14 cellular contexts compared by ENCODE assay signal in the genomic region with DNA sequence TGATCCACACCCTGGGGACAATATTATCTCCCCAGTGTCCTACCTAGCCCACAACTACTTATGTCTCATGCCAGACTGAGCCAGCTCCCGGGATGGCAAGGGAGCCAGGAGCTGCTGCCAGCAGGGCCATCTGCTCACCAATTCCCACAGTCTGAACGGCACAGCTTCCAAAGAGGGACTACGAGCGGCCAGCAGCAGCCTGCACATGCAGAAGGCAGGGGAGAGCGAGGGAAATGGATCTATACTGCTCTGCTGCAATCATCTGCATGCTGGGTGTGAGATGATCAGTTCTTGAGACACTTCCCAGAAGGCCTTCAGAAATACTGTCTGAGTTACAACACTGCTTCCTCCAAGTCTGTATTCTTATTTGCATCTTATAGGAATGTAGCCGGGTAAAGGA. TPM values are rescaled to one million over a fixed set of nuclear protein-coding genes. Genes with fewer than 3 reads are reported as not detected.
DNase-seq lines count a peak whose midpoint lies in the region; ATAC-seq and TF ChIP-seq lines count a peak whose summit lies in the region.
"Had no signal": no experiment of that assay in that cellular context is flagged by ENCODE, and none has a peak within 500 bp of the region (broad histone marks: within the 10 kb centered on the region; RNA-seq: fewer than 3 reads in every experiment).

No MANE protein-coding gene starts in this region.

- H3K4me1 Mint-ChIP-seq in chondrocyte (ENCODE audit: low read depth) (peaks cover 76% of the 10 kb centered on the region), natural killer cell (peaks cover 18 to 28% of the 10 kb centered on the region in 2 donors)
- H3K4me1 Mint-ChIP-seq: endodermal cell had no signal

- H3K4me1 ChIP-seq in ACC112 (ENCODE audit: control insufficient read depth, insufficient read depth, low read length, unreplicated experiment) (peaks cover 36% of the 10 kb centered on the region), mucosa of descending colon (ENCODE audit: low read depth) (no peaks in the 10 kb centered on the region)

- peak; percentile 8 for ATAC-seq in mucosa of descending colon
- no peak for ATAC-seq in natural killer cell
- no peak for ATAC-seq in GM21529 (IDR thresholded peaks at IDR 0.05; ENCODE audit: unreplicated experiment)
- ATAC-seq in HG03139 (IDR thresholded peaks at IDR 0.05; ENCODE audit: unreplicated experiment), result no peak
- ATAC-seq: left colon had no signal

- no peak overlapping the region for H3K4me3 Mint-ChIP-seq in chondrocyte (ENCODE audit: unreplicated experiment)
- H3K4me3 Mint-ChIP-seq in natural killer cell, result no peak overlapping the region
- H3K4me3 Mint-ChIP-seq: activated T-helper 1 cell treated with anti-CD3 and anti-CD28 coated beads, Interleukin-12 subunit alpha, Interleukin-12 subunit beta, Interleukin-2, Interleukin-4 antibody, amounts not matched to agents 30 ng/mL and 10 ng/mL and 1 ng/mL, durations not matched to agents 14 hours and 24 hours and 36 hours; CD4-positive, CD25-positive, alpha-beta regulatory T cell; endodermal cell had no signal

- H3K36me3 Mint-ChIP-seq in chondrocyte (ENCODE audit: low read depth), result peaks cover 53% of the 10 kb centered on the region
- no peaks in the 10 kb centered on the region for H3K36me3 Mint-ChIP-seq in natural killer cell

- no peaks in the 10 kb centered on the region for H3K9me3 ChIP-seq in mucosa of descending colon

- DNase-seq in NCI-H1092 (lab: John Stamatoyannopoulos, UW) (peak; percentile 23), chondrocyte (ENCODE audit: low spot score) (no peak), mucosa of descending colon (no peak), natural killer cell (no peak), ureter (ENCODE audit: low spot score) (no peak)
- DNase-seq: CD4-positive, CD25-positive, alpha-beta regulatory T cell; endodermal cell; left colon; stimulated activated CD4-positive, alpha-beta T cell treated with anti-CD3 and anti-CD28 coated beads, Interleukin-2, amount 100 ng/mL, for 48 hours had no signal

- peak overlapping the region; percentile 31; the same call in 1 of the 2 replicates for H3K27ac ChIP-seq in ACC112 (ENCODE audit: low read depth, low read length)

- no peaks in the 10 kb centered on the region for H3K27me3 ChIP-seq in ACC112 (ENCODE audit: insufficient read depth, low read length)

- no peak overlapping the region for H2AFZ ChIP-seq in ACC112 (ENCODE audit: low read length, unreplicated experiment)

- H3K9me3 Mint-ChIP-seq in chondrocyte (ENCODE audit: low read depth) (no peaks in the 10 kb centered on the region), natural killer cell (no peaks in the 10 kb centered on the region)
- H3K9me3 Mint-ChIP-seq: activated T-helper 1 cell treated with anti-CD3 and anti-CD28 coated beads, Interleukin-12 subunit alpha, Interleukin-12 subunit beta, Interleukin-2, Interleukin-4 antibody, amounts not matched to agents 30 ng/mL and 10 ng/mL and 1 ng/mL, durations not matched to agents 14 hours and 24 hours and 36 hours; CD4-positive, CD25-positive, alpha-beta regulatory T cell had no signal

- no peaks in the 10 kb centered on the region for H3K27me3 Mint-ChIP-seq in chondrocyte (ENCODE audit: low read depth)
- no peaks in the 10 kb centered on the region for H3K27me3 Mint-ChIP-seq in natural killer cell (ENCODE audit: low read depth in 2 of 2)
- H3K27me3 Mint-ChIP-seq: CD4-positive, CD25-positive, alpha-beta regulatory T cell had no signal

- intact Hi-C loops in mucosa of descending colon (cut with DNase I, micrococcal nuclease) (no loop called here), natural killer cell (cut with micrococcal nuclease) (no loop called here)

- H3K79me2 ChIP-seq in ACC112 (ENCODE audit: control insufficient read depth, insufficient read depth, low read length, unreplicated experiment), result peaks cover 79% of the 10 kb centered on the region

- peak overlapping the region; percentile 42 for H3K27ac Mint-ChIP-seq in chondrocyte (ENCODE audit: unreplicated experiment)
- no peak overlapping the region for H3K27ac Mint-ChIP-seq in natural killer cell
- H3K27ac Mint-ChIP-seq: activated T-helper 1 cell treated with anti-CD3 and anti-CD28 coated beads, Interleukin-12 subunit alpha, Interleukin-12 subunit beta, Interleukin-2, Interleukin-4 antibody, amounts not matched to agents 30 ng/mL and 10 ng/mL and 1 ng/mL, durations not matched to agents 14 hours and 24 hours and 36 hours; endodermal cell had no signal

- H3K4me3 ChIP-seq in ACC112 (ENCODE audit: low read depth, low read length), result no peak overlapping the region
- no peak overlapping the region for H3K4me3 ChIP-seq in mucosa of descending colon

- TF ChIP-seq CTCF in chondrocyte (IDR thresholded peaks at IDR 0.05) (no peak), mucosa of descending colon (IDR thresholded peaks at IDR 0.05) (no peak), natural killer cell (IDR thresholded peaks at IDR 0.05) (no peak)

- peaks cover 49% of the 10 kb centered on the region for H3K36me3 ChIP-seq in ACC112 (ENCODE audit: insufficient read depth, low read length)
- no peaks in the 10 kb centered on the region for H3K36me3 ChIP-seq in mucosa of descending colon (ENCODE audit: low read depth)

RNA-seq across cellular contexts. Expression of gene SSH1, which starts 11.1 kb away (rescaled TPM):
- total RNA-seq in chondrocyte (125 to 138 TPM (median 127 TPM) in 3 replicates), mucosa of descending colon (10 to 100 TPM; 23.9 to 49.5 (median 25.6) TPM), natural killer cell (10 to 100 TPM; 57.4 to 74.1 (median 66.6) TPM), ureter (52.0 TPM)

RNA-seq across cellular contexts. Expression of gene DAO, which starts 33.6 kb away (rescaled TPM):
- total RNA-seq in chondrocyte (not detected in 3 replicates), mucosa of descending colon (1 to 10 TPM in 2 of 3 donors, under 1 TPM in 1; 0.79 to 4.8 (median 3.0) TPM), natural killer cell (not detected), ureter (not detected)
- total RNA-seq: activated T-helper 1 cell treated with anti-CD3 and anti-CD28 coated beads, Interleukin-12 subunit alpha, Interleukin-12 subunit beta, Interleukin-2, Interleukin-4 antibody, amounts not matched to agents 30 ng/mL and 10 ng/mL and 1 ng/mL, durations not matched to agents 14 hours and 24 hours and 36 hours; CD4-positive, CD25-positive, alpha-beta regulatory T cell; endodermal cell; T-helper 1 cell treated with Interleukin-12 subunit alpha and Interleukin-12 subunit beta and Interleukin-4 antibody, amounts not matched to agents 30 ng/mL and 1 ng/mL, for 36 hours had no signal
